ENCODE assay signal across 1 cellular context in genomic region chr9:86511614-86512360, GRCh38.
TF ChIP-seq lines count a peak whose summit lies in the region.

No MANE protein-coding gene starts in this region.

TF ChIP-seq in GM23338, 12 proteins besides CTCF, POLR2A, EP300 and RAD21 (continued from another document):
- TF ChIP-seq REST (IDR thresholded peaks at IDR 0.05; ENCODE audit: unreplicated experiment) (no peak), JUNB (IDR thresholded peaks at IDR 0.05; ENCODE audit: unreplicated experiment) (no peak), ETS1 (IDR thresholded peaks at IDR 0.05) (no peak), POLR2AphosphoS5 (IDR thresholded peaks at IDR 0.05; ENCODE audit: low read depth) (no peak), ZNF114 (CRISPR knock-in tag; IDR thresholded peaks at IDR 0.05) (no peak), STAT1 (IDR thresholded peaks at IDR 0.05; ENCODE audit: unreplicated experiment) (no peak)
TF ChIP-seq in GM23338: peak in this region for 0.
